15 cellular contexts compared by ENCODE assay signal in genomic region chr1:205604825-205605544, GRCh38. TPM values are rescaled to one million over a fixed set of nuclear protein-coding genes. Genes with fewer than 3 reads are reported as not detected.
DNase-seq lines count a peak whose midpoint lies in the region; ATAC-seq, FAIRE-seq and TF ChIP-seq lines count a peak whose summit lies in the region.
"Had no signal": no experiment of that assay in that cellular context is flagged by ENCODE, and none has a peak within 500 bp of the region (broad histone marks: within the 10 kb centered on the region; RNA-seq: fewer than 3 reads in every experiment).

No MANE protein-coding gene starts in this region.

- CTCF ChIA-PET in OCI-LY7 (lab: Charles Lee; ENCODE audit: unreplicated experiment), result no interaction called here

- POLR2A ChIA-PET in OCI-LY7 (lab: Charles Lee), result no interaction called here

- FAIRE-seq in GM18507 (lab: Jason Lieb, UNC), result peak; percentile 24
- FAIRE-seq: endometrium had no signal

- H3K79me2 ChIP-seq in OCI-LY7 (ENCODE audit: insufficient read depth, low read depth, low read length), result peaks cover 29% of the 10 kb centered on the region

- H3K4me3 Mint-ChIP-seq in endothelial cell (ENCODE audit: unreplicated experiment), result peak overlapping the region; percentile 8
- H3K4me3 Mint-ChIP-seq: stimulated activated naive CD8-positive, alpha-beta T cell treated with anti-CD3 and anti-CD28 coated beads, Interleukin-15, amount 100 ng/mL, for 72 hours had no signal

- H3K4me1 Mint-ChIP-seq in endothelial cell (ENCODE audit: unreplicated experiment), result peaks cover 51% of the 10 kb centered on the region

- H4K20me1 ChIP-seq in OCI-LY7 (ENCODE audit: insufficient read depth, low read length), result peaks cover 13% of the 10 kb centered on the region

- no peaks in the 10 kb centered on the region for H3K9me3 Mint-ChIP-seq in endothelial cell (ENCODE audit: unreplicated experiment)
- H3K9me3 Mint-ChIP-seq: stimulated activated naive CD8-positive, alpha-beta T cell treated with anti-CD3 and anti-CD28 coated beads, Interleukin-15, amount 100 ng/mL, for 72 hours had no signal

- ATAC-seq in GM19463 (IDR thresholded peaks at IDR 0.05; ENCODE audit: unreplicated experiment), result no peak
- ATAC-seq: gastroesophageal sphincter; stimulated activated naive CD8-positive, alpha-beta T cell treated with anti-CD3 and anti-CD28 coated beads, Interleukin-15, amount 100 ng/mL, for 72 hours had no signal

- H3K27ac ChIP-seq in OCI-LY7 (ENCODE audit: low read depth, low read length, poor library complexity, severe bottlenecking), result peak overlapping the region; percentile 0
- no peak overlapping the region for H3K27ac ChIP-seq in thyroid gland
- H3K27ac ChIP-seq: gastroesophageal sphincter had no signal

- H3K27ac Mint-ChIP-seq in endothelial cell (ENCODE audit: unreplicated experiment), result peak overlapping the region; percentile 26

- BruUV-seq in OCI-LY7 (replicated peaks; lab: Mats Ljungman, UMichigan), result no TSS peak

- 81 to 90% methylated on average over 5 of the region's 5 CpGs for WGBS in thyroid gland, 2 donors

- H3K27me3 Mint-ChIP-seq in endothelial cell (ENCODE audit: unreplicated experiment), result no peaks in the 10 kb centered on the region
- H3K27me3 Mint-ChIP-seq: stimulated activated naive CD8-positive, alpha-beta T cell treated with anti-CD3 and anti-CD28 coated beads, Interleukin-15, amount 100 ng/mL, for 72 hours had no signal

- H3K4me3 ChIP-seq in AG10803 (ENCODE audit: low read length) (no peak overlapping the region), OCI-LY7 (ENCODE audit: low read depth, low read length, poor library complexity, severe bottlenecking) (no peak overlapping the region), thyroid gland (replicated peaks in 1 of 3) (no peak overlapping the region)
- H3K4me3 ChIP-seq: gastroesophageal sphincter had no signal

- peaks cover 21% of the 10 kb centered on the region for H3K4me1 ChIP-seq in OCI-LY7 (ENCODE audit: insufficient read depth, low read length, poor library complexity, severe bottlenecking)
- peaks cover 13 to 18% of the 10 kb centered on the region in 2 donors for H3K4me1 ChIP-seq in thyroid gland

- no peak for TF ChIP-seq POLR2A in thyroid gland (IDR thresholded peaks at IDR 0.05)

- H2AFZ ChIP-seq in OCI-LY7 (ENCODE audit: low read length), result no peak overlapping the region

- H3K4me2 ChIP-seq in OCI-LY7 (ENCODE audit: low read length), result peak overlapping the region; percentile 33; the same call in 1 of the 2 replicates

- peak; percentile 48 for DNase-seq in AG10803 (ENCODE audit: low read depth)
- DNase-seq in GM18507 (ENCODE audit: extremely low spot score, insufficient read length, low read depth), result no peak
- DNase-seq in OCI-LY7 (ENCODE audit: low spot score), result no peak
- DNase-seq in endothelial cell (ENCODE audit: low spot score), result no peak
- DNase-seq in H4 (ENCODE audit: low spot score), result no peak
- DNase-seq in cerebellum (ENCODE audit: low spot score), result no peak
- DNase-seq in thyroid gland, result no peak
- DNase-seq: activated CD4-positive, alpha-beta T cell treated with anti-CD3 and anti-CD28 coated beads for 4 hours; activated T-cell treated with anti-CD3 and anti-CD28 coated beads, Interleukin-2, amount 50 U/mL, for 1 hour; DMS 273 treated with DMSO at 0.1 percent for 48 hours; NCI-H748 treated with DMSO at 0.1 percent for 48 hours; stimulated activated naive CD8-positive, alpha-beta T cell treated with anti-CD3 and anti-CD28 coated beads, Interleukin-15, amount 100 ng/mL, for 72 hours had no signal

- H3K36me3 ChIP-seq in OCI-LY7 (ENCODE audit: insufficient read depth, low read length) (peaks cover 85% of the 10 kb centered on the region), thyroid gland (no peaks in the 10 kb centered on the region)

- no peaks in the 10 kb centered on the region for H3K9me3 ChIP-seq in OCI-LY7 (ENCODE audit: low read length)
- no peaks in the 10 kb centered on the region for H3K9me3 ChIP-seq in thyroid gland
- H3K9me3 ChIP-seq: gastroesophageal sphincter had no signal

- no peaks in the 10 kb centered on the region for H3K27me3 ChIP-seq in thyroid gland
- H3K27me3 ChIP-seq: gastroesophageal sphincter had no signal

- intact Hi-C loops in OCI-LY7 (cut with micrococcal nuclease; ENCODE audit: unreplicated experiment) (no loop called here), thyroid gland (cut with DNase I) (no loop called here)

- no peaks in the 10 kb centered on the region for H3K9me2 ChIP-seq in OCI-LY7 (ENCODE audit: insufficient read depth, low read length)

- H3K36me3 Mint-ChIP-seq in endothelial cell (ENCODE audit: low read depth, unreplicated experiment), result peaks cover 24% of the 10 kb centered on the region

- TF ChIP-seq CTCF in AG10803 (conservative IDR thresholded peaks at IDR 0.05; ENCODE audit: low read length) (no peak), OCI-LY7 (conservative IDR thresholded peaks at IDR 0.05; ENCODE audit: low read length) (no peak), endothelial cell (IDR thresholded peaks at IDR 0.05; ENCODE audit: unreplicated experiment) (no peak), thyroid gland (IDR thresholded peaks at IDR 0.05) (no peak)

RNA-seq across cellular contexts. Expression of gene ELK4, which starts 26.8 kb away (rescaled TPM):
- 26.4 and 29.1 TPM in 2 replicates for total RNA-seq in OCI-LY7 (2014; rRNA removed; shearing (Covaris generic))
- total RNA-seq in OCI-LY7 (2022) (82.7 and 88.3 TPM in 2 replicates), endothelial cell (ENCODE audit: unreplicated experiment) (57.1 TPM), cerebellum (17.3 TPM), thyroid gland (10 to 100 TPM; 18.0 to 33.9 (median 28.4) TPM)
- 8.6 and 12.8 TPM in 2 replicates for total RNA-seq in H4 (2014; rRNA removed; shearing (Covaris generic))
